15 cellular contexts compared by ENCODE assay signal in the genomic region with DNA sequence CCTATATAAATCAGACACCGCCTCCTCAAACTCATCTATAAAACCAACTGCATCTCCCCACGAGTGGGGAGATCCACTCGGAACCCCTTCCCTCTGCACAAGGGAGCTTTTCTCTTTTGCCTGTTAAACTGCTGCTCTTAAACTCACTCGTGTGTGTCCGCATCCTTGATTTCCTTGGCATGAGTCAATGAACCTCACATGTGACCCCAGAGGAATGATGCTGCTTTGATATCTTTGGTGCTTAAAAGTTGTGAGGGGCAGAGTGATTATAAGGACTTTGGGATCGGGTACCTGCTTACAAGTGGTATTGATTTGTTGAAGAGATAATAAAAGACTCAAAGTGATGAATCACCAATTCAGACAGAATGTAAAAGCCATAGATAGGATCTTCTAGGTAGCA.
A peak's percentile ranks its signal among the peaks of the same experiment; 100 is the strongest.
DNase-seq lines count a peak whose midpoint lies in the region; ATAC-seq and TF ChIP-seq lines count a peak whose summit lies in the region.
"Had no signal": no experiment of that assay in that cellular context is flagged by ENCODE, and none has a peak within 500 bp of the region (broad histone marks: within the 10 kb centered on the region; RNA-seq: fewer than 3 reads in every experiment).

No MANE protein-coding gene starts in this region.

- H3K36me3 ChIP-seq in ovary = no peaks in the 10 kb centered on the region
- H3K36me3 ChIP-seq: BLaER1 had no signal

- no peak for TF ChIP-seq EP300 in ovary (IDR thresholded peaks at IDR 0.05)

- no peaks in the 10 kb centered on the region for H3K36me3 Mint-ChIP-seq in T-helper 17 cell (ENCODE audit: low read depth)
- H3K36me3 Mint-ChIP-seq: CD4-positive, CD25-positive, alpha-beta regulatory T cell had no signal

- H3K27ac Mint-ChIP-seq in T-helper 17 cell = peak overlapping the region; percentile 37
- H3K27ac Mint-ChIP-seq: CD4-positive, CD25-positive, alpha-beta regulatory T cell; HFFc6 had no signal

- no peak overlapping the region for H3K27ac ChIP-seq in ovary
- H3K27ac ChIP-seq: A549, BLaER1 had no signal

- DNase-seq in ELR (ENCODE audit: low read depth) (peak; percentile 33), T-helper 17 cell (no peak), kidney tubule cell (ENCODE audit: low spot score) (peak; percentile 23), OCI-M1 (lab: John Stamatoyannopoulos, UW) (no peak), ovary (no peak), NCI-H1694 (lab: John Stamatoyannopoulos, UW) (no peak)
- DNase-seq: Calu3; CD4-positive, CD25-positive, alpha-beta regulatory T cell; DMS 273 treated with DMSO at 0.1 percent for 48 hours; GDM1; HCEC 1CT; HFFc6 had no signal

- no peaks in the 10 kb centered on the region for H3K27me3 Mint-ChIP-seq in T-helper 17 cell
- H3K27me3 Mint-ChIP-seq: CD4-positive, CD25-positive, alpha-beta regulatory T cell had no signal

- no peak for ATAC-seq in T-helper 17 cell
- ATAC-seq: A549, HepG2 had no signal

- TF ChIP-seq POLR2A in ovary (IDR thresholded peaks at IDR 0.05) = no peak

- intact Hi-C loops in ovary (cut with DNase I) = no loop called here

- no peak overlapping the region for H3K4me3 Mint-ChIP-seq in T-helper 17 cell
- H3K4me3 Mint-ChIP-seq: CD4-positive, CD25-positive, alpha-beta regulatory T cell; HFFc6 had no signal

- H3K9me3 ChIP-seq in T-helper 17 cell (ENCODE audit: control insufficient read depth, low read length, poor library complexity, severe bottlenecking) (no peaks in the 10 kb centered on the region), ovary (no peaks in the 10 kb centered on the region)
- H3K9me3 ChIP-seq: A549, BLaER1 had no signal

- TF ChIP-seq CTCF in ovary (IDR thresholded peaks at IDR 0.05) = no peak

- H3K4me1 Mint-ChIP-seq in T-helper 17 cell = peaks cover 7% of the 10 kb centered on the region
- H3K4me1 Mint-ChIP-seq: CD4-positive, CD25-positive, alpha-beta regulatory T cell had no signal

- H3K4me3 ChIP-seq in ovary = no peak overlapping the region
- H3K4me3 ChIP-seq: A549, BLaER1 had no signal

- no peaks in the 10 kb centered on the region for H3K27me3 ChIP-seq in ovary
- H3K27me3 ChIP-seq: BLaER1 had no signal

- H3K4me1 ChIP-seq in ovary (ENCODE audit: insufficient read depth) = no peaks in the 10 kb centered on the region

- 66 to 78% (median 66%) methylated on average over 6 of the region's 6 CpGs for WGBS in ovary, 3 donors

Comparison
In these comparisons a context has a peak if more than half of its experiments do, and no peak if none do; other contexts are left out.
1. DNase-seq: peak in ELR (single experiment) and kidney tubule cell (single experiment); none in T-helper 17 cell (0 of 3), OCI-M1 (single experiment), ovary (0 of 5) and NCI-H1694 (single experiment).